In genomic region chr9:126804198-126804695, GRCh38 we compare ENCODE assay signal across 8 cellular contexts. TPM values are rescaled to one million over a fixed set of nuclear protein-coding genes. Genes with fewer than 3 reads are reported as not detected.
A peak's percentile ranks its signal among the peaks of the same experiment; 100 is the strongest.
DNase-seq lines count a peak whose midpoint lies in the region; ATAC-seq and TF ChIP-seq lines count a peak whose summit lies in the region.

No MANE protein-coding gene starts in this region.

- TF ChIP-seq CTCF in AG09309 (IDR thresholded peaks at IDR 0.05; ENCODE audit: control insufficient read depth, insufficient read depth, low read depth, low read length, missing control alignments) (no peak), coronary artery (IDR thresholded peaks at IDR 0.05) (no peak)

- peaks cover 0 to 11% (median 0%) of the 10 kb centered on the region in 9 donors for H3K9me3 Mint-ChIP-seq in naive thymus-derived CD8-positive, alpha-beta T cell

- POLR2A ChIA-PET in naive thymus-derived CD8-positive, alpha-beta T cell (lab: Charles Lee) = interaction anchor here (0.6 to 1.6 kb wide), 4 partner anchors 13 to 100 kb away, joined by 3 to 7 read pairs (median 4); no protein-coding TSS in a partner anchor

- peak overlapping the region; percentile 79 for H3K9ac ChIP-seq in Karpas-422 (ENCODE audit: low read length)

- peaks cover 44% of the 10 kb centered on the region for H3K79me2 ChIP-seq in Karpas-422 (ENCODE audit: low read length)

- H3K4me3 Mint-ChIP-seq in naive thymus-derived CD8-positive, alpha-beta T cell = peak overlapping the region; percentile 91 to 99 (median 94)

- no peaks in the 10 kb centered on the region for H3K27me3 ChIP-seq in Karpas-422 (ENCODE audit: low read length)

- H3K36me3 Mint-ChIP-seq in naive thymus-derived CD8-positive, alpha-beta T cell = peaks cover 0 to 14% (median 5%) of the 10 kb centered on the region in 3 donors

- no peak for ATAC-seq in naive thymus-derived CD8-positive, alpha-beta T cell
- ATAC-seq in GM21526 (IDR thresholded peaks at IDR 0.05; ENCODE audit: low FRiP score, unreplicated experiment) (no peak), GM19023 (IDR thresholded peaks at IDR 0.05; ENCODE audit: unreplicated experiment) (no peak)

- H3K9me3 ChIP-seq in Karpas-422 (ENCODE audit: low read length) = no peaks in the 10 kb centered on the region

- H3K4me2 ChIP-seq in Karpas-422 (ENCODE audit: low read depth, low read length, poor library complexity, severe bottlenecking) = peak overlapping the region; percentile 96

- H3K27ac ChIP-seq in Karpas-422 (ENCODE audit: low read length) (no peak overlapping the region), coronary artery (peak overlapping the region; percentile 77 to 95)

- peaks cover 38% of the 10 kb centered on the region for H3K4me1 ChIP-seq in Karpas-422 (ENCODE audit: low read length)

- no peaks in the 10 kb centered on the region for H3K9me2 ChIP-seq in Karpas-422 (replicated peaks; ENCODE audit: insufficient read depth, low read length)

- H2AFZ ChIP-seq in Karpas-422 (ENCODE audit: low read length) = peak overlapping the region; percentile 86

- H3K36me3 ChIP-seq in Karpas-422 (ENCODE audit: insufficient read depth, low read length) = peaks cover 7% of the 10 kb centered on the region; the same call in 1 of the 2 replicates

- H4K20me1 ChIP-seq in Karpas-422 (ENCODE audit: insufficient read depth, low read depth, low read length) = peaks cover 8% of the 10 kb centered on the region

- H3K27ac Mint-ChIP-seq in naive thymus-derived CD8-positive, alpha-beta T cell = peak overlapping the region; percentile 94 to 99 (median 95)

- H3K4me3 ChIP-seq in AG09309 (ENCODE audit: control insufficient read depth, low read depth, low read length) = peak overlapping the region; percentile 92
- peak overlapping the region; percentile 79 for H3K4me3 ChIP-seq in Karpas-422 (ENCODE audit: low read length)
- H3K4me3 ChIP-seq in coronary artery = peak overlapping the region; percentile 100

- H3K4me1 Mint-ChIP-seq in naive thymus-derived CD8-positive, alpha-beta T cell = peaks cover 20 to 47% (median 44%) of the 10 kb centered on the region in 4 donors

- H3K27me3 Mint-ChIP-seq in naive thymus-derived CD8-positive, alpha-beta T cell = peaks cover 0 to 2% (median 0%) of the 10 kb centered on the region in 5 donors

- DNase-seq in AG09309 (ENCODE audit: low read depth) (no peak), Karpas-422 (no peak), coronary artery (ENCODE audit: low spot score) (no peak), NCI-H1105 treated with DMSO at 0.1 percent for 48 hours (lab: John Stamatoyannopoulos, UW) (no peak), ureter (ENCODE audit: low spot score) (no peak)
- no peak for DNase-seq in naive thymus-derived CD8-positive, alpha-beta T cell

RNA-seq across cellular contexts. Expression of gene ZBTB43, which starts 0.6 kb away (rescaled TPM):
- total RNA-seq in Karpas-422 (2014; rRNA removed; shearing (Covaris generic); ENCODE audit: low replicate concordance) = 6.4 and 6.5 TPM in 2 replicates
- 10 to 100 TPM; 22.5 to 29.3 TPM for total RNA-seq in naive thymus-derived CD8-positive, alpha-beta T cell
- polyA plus RNA-seq in naive thymus-derived CD8-positive, alpha-beta T cell = 10 to 100 TPM in 1 of 3 donors, 1 to 10 TPM in 2; 6.9 to 14.9 (median 9.1) TPM
- 22.0 TPM for total RNA-seq in ureter

RNA-seq across cellular contexts. Expression of gene ZBTB34, which starts 56.2 kb away (rescaled TPM):
- 4.6 and 8.1 TPM in 2 replicates for total RNA-seq in Karpas-422 (2014; rRNA removed; shearing (Covaris generic); ENCODE audit: low replicate concordance)
- total RNA-seq in naive thymus-derived CD8-positive, alpha-beta T cell = 1 to 10 TPM; 8.3 to 8.5 TPM
- under 1 TPM; 0.61 to 0.99 (median 0.66) TPM for polyA plus RNA-seq in naive thymus-derived CD8-positive, alpha-beta T cell
- total RNA-seq in ureter = 10.1 TPM
